ENCODE assay signal across 1 cellular context in the genomic region with DNA sequence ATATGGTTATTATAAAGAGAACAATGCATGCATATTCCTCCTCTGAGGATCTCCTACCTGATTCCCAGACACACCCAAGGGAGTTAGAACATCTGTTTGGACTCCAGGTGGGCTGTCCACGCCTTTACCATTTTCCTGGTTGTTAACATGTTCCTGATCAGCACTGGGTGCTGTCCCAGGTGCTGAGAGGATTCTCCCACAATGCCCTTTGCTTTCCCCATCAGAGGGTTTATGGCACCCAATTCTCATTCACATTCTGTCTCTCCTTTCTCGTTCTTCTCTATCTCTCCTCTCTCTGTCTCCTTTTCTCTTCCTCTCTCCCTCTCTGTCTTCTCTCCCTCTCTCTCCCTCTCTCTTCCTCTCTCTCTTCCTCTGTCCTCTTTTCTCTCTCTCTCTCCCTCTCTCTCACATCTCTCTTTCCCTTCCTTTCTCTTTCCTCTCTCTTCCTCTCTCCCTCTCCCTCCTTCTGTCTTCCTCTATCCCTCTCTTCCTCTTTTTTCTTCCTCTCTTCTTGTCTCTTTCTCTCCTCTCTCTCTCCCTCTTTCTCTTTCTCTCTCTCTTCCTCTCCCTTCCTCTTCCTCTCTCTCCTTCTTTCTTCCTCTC.
TF ChIP-seq lines count a peak whose summit lies in the region.

No MANE protein-coding gene starts in this region.

TF ChIP-seq in endothelial cell of umbilical vein, 7 proteins besides CTCF, POLR2A, EP300 and RAD21:
- TF ChIP-seq FOS (IDR thresholded peaks at IDR 0.05; ENCODE audit: borderline replicate concordance, insufficient read depth, low read length) = no peak
- peak; percentile 6 for TF ChIP-seq EZH2 (IDR thresholded peaks at IDR 0.05; ENCODE audit: borderline replicate concordance, low read depth, low read length, severe bottlenecking)
- no peak for TF ChIP-seq MAX (IDR thresholded peaks at IDR 0.05; ENCODE audit: insufficient read depth, insufficient read length)
- TF ChIP-seq GATA2 (IDR thresholded peaks at IDR 0.05; ENCODE audit: insufficient read depth, insufficient read length, low read depth, low read length) = no peak
- TF ChIP-seq POLR2AphosphoS5 (IDR thresholded peaks at IDR 0.05; ENCODE audit: insufficient read depth, low read depth, low read length) = no peak
